In genomic region chr20:62359491-62360121, GRCh38 we compare ENCODE assay signal across 2 cellular contexts.
TF ChIP-seq lines count a peak whose summit lies in the region.

No MANE protein-coding gene starts in this region.

TF ChIP-seq in A549, 52 proteins besides CTCF, POLR2A, EP300 and RAD21 (continues in another document):
- TF ChIP-seq ZSCAN20 (CRISPR knock-in tag; IDR thresholded peaks at IDR 0.05) (no peak), PHF8 (IDR thresholded peaks at IDR 0.05; ENCODE audit: borderline replicate concordance, low read depth) (no peak), RCOR1 (IDR thresholded peaks at IDR 0.05; ENCODE audit: low read depth, low read length) (no peak), FOSL2 (IDR thresholded peaks at IDR 0.05) (peak; percentile 61), FOSL2 (CRISPR knock-in tag; IDR thresholded peaks at IDR 0.05) (peak; percentile 90), FOXS1 (CRISPR knock-in tag; IDR thresholded peaks at IDR 0.05) (no peak), HOXB5 (CRISPR knock-in tag; IDR thresholded peaks at IDR 0.05) (no peak; the same call in 1 of the 2 replicates), TP53 (CRISPR knock-in tag; IDR thresholded peaks at IDR 0.05) (no peak), CHD2 (IDR thresholded peaks at IDR 0.05; ENCODE audit: low read length, partially characterized antibody) (no peak), HES2 (IDR thresholded peaks at IDR 0.05) (no peak), EHMT2 (IDR thresholded peaks at IDR 0.05; ENCODE audit: low read depth) (no peak), RNF2 (IDR thresholded peaks at IDR 0.05; ENCODE audit: borderline replicate concordance, low read depth) (no peak), HOXB13 (CRISPR knock-in tag; IDR thresholded peaks at IDR 0.05; ENCODE audit: low read depth) (no peak), MAFK (IDR thresholded peaks at IDR 0.05; ENCODE audit: partially characterized antibody) (no peak), HMGXB4 (CRISPR knock-in tag; IDR thresholded peaks at IDR 0.05; ENCODE audit: borderline replicate concordance) (no peak), NFE2L2 (conservative IDR thresholded peaks at IDR 0.05; ENCODE audit: low read length) (no peak), CHD4 (IDR thresholded peaks at IDR 0.05; ENCODE audit: borderline replicate concordance) (no peak), SMC3 (IDR thresholded peaks at IDR 0.05) (peak; percentile 23; the same call in 1 of the 3 replicates), TFCP2L1 (CRISPR knock-in tag; IDR thresholded peaks at IDR 0.05) (no peak), KDM1A (IDR thresholded peaks at IDR 0.05; ENCODE audit: low read depth) (no peak), ESRRA (IDR thresholded peaks at IDR 0.05; ENCODE audit: borderline replicate concordance, low read length) (no peak; the same call in 1 of the 2 replicates), RARB (CRISPR knock-in tag; IDR thresholded peaks at IDR 0.05) (no peak), PBX3 (IDR thresholded peaks at IDR 0.05) (peak; percentile 91), SREBF2 (IDR thresholded peaks at IDR 0.05) (no peak), JUN (IDR thresholded peaks at IDR 0.05) (peak; percentile 86 to 96), MAX (IDR thresholded peaks at IDR 0.05) (peak; percentile 91)
- TF ChIP-seq, protein P1, sequence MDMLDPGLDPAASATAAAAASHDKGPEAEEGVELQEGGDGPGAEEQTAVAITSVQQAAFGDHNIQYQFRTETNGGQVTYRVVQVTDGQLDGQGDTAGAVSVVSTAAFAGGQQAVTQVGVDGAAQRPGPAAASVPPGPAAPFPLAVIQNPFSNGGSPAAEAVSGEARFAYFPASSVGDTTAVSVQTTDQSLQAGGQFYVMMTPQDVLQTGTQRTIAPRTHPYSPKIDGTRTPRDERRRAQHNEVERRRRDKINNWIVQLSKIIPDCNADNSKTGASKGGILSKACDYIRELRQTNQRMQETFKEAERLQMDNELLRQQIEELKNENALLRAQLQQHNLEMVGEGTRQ (IDR thresholded peaks at IDR 0.05) = no peak
- TF ChIP-seq, protein P2, sequence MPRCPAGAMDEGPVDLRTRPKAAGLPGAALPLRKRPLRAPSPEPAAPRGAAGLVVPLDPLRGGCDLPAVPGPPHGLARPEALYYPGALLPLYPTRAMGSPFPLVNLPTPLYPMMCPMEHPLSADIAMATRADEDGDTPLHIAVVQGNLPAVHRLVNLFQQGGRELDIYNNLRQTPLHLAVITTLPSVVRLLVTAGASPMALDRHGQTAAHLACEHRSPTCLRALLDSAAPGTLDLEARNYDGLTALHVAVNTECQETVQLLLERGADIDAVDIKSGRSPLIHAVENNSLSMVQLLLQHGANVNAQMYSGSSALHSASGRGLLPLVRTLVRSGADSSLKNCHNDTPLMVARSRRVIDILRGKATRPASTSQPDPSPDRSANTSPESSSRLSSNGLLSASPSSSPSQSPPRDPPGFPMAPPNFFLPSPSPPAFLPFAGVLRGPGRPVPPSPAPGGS (IDR thresholded peaks at IDR 0.05) = peak; percentile 65; the same call in 2 of the 3 replicates
- TF ChIP-seq, protein P3, sequence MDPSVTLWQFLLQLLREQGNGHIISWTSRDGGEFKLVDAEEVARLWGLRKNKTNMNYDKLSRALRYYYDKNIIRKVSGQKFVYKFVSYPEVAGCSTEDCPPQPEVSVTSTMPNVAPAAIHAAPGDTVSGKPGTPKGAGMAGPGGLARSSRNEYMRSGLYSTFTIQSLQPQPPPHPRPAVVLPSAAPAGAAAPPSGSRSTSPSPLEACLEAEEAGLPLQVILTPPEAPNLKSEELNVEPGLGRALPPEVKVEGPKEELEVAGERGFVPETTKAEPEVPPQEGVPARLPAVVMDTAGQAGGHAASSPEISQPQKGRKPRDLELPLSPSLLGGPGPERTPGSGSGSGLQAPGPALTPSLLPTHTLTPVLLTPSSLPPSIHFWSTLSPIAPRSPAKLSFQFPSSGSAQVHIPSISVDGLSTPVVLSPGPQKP (IDR thresholded peaks at IDR 0.05; ENCODE audit: low read depth, low read length) = no peak

TF ChIP-seq in SK-N-SH, 30 proteins besides CTCF, POLR2A, EP300 and RAD21:
- TF ChIP-seq NFIC (IDR thresholded peaks at IDR 0.05; ENCODE audit: borderline replicate concordance) (no peak), RXRA (IDR thresholded peaks at IDR 0.05; ENCODE audit: borderline replicate concordance, low read depth) (no peak), TEAD4 (IDR thresholded peaks at IDR 0.05; ENCODE audit: borderline replicate concordance, insufficient read depth) (no peak), PBX3 (IDR thresholded peaks at IDR 0.05) (no peak), GATA2 (CRISPR knock-in tag; IDR thresholded peaks at IDR 0.05) (no peak), EZH2phosphoT487 (IDR thresholded peaks at IDR 0.05; ENCODE audit: borderline replicate concordance, low read depth) (no peak), ZBTB33 (IDR thresholded peaks at IDR 0.05; ENCODE audit: borderline replicate concordance, low read depth) (no peak), MEF2A (IDR thresholded peaks at IDR 0.05; ENCODE audit: borderline replicate concordance, low read depth) (no peak), MAX (IDR thresholded peaks at IDR 0.05; ENCODE audit: low read depth) (no peak), RFX5 (IDR thresholded peaks at IDR 0.05; ENCODE audit: low read length) (no peak), FOSL2 (IDR thresholded peaks at IDR 0.05; ENCODE audit: borderline replicate concordance, low read depth) (no peak), ELF1 (IDR thresholded peaks at IDR 0.05) (no peak), IRF3 (IDR thresholded peaks at IDR 0.05; ENCODE audit: low read depth, low read length) (no peak), USF1 (IDR thresholded peaks at IDR 0.05; ENCODE audit: borderline replicate concordance, low read depth) (no peak), FOXM1 (IDR thresholded peaks at IDR 0.05; ENCODE audit: low read depth) (no peak), NRF1 (IDR thresholded peaks at IDR 0.05; ENCODE audit: low read depth, low read length) (no peak), POLR2AphosphoS5 (IDR thresholded peaks at IDR 0.05; ENCODE audit: low read depth, low read length) (no peak), TAF1 (IDR thresholded peaks at IDR 0.05; ENCODE audit: borderline replicate concordance, low read depth, low read length) (no peak), TCF12 (IDR thresholded peaks at IDR 0.05) (no peak), JUND (IDR thresholded peaks at IDR 0.05) (no peak)
